ENCODE assay signal across 8 cellular contexts in genomic region chr17:79010304-79010646, GRCh38. TPM values are rescaled to one million over a fixed set of nuclear protein-coding genes. Genes with fewer than 3 reads are reported as not detected.
DNase-seq lines count a peak whose midpoint lies in the region; ATAC-seq and TF ChIP-seq lines count a peak whose summit lies in the region.

No MANE protein-coding gene starts in this region.

- no peaks in the 10 kb centered on the region for H3K9me2 ChIP-seq in Loucy (replicated peaks; ENCODE audit: low read depth, low read length)

- peak overlapping the region; percentile 96 for H3K9ac ChIP-seq in Loucy (ENCODE audit: low read depth, low read length, poor library complexity, severe bottlenecking)

- TF ChIP-seq CTCF in AG04450 (IDR thresholded peaks at IDR 0.05; ENCODE audit: low read depth, low read length), result no peak
- TF ChIP-seq CTCF in Loucy (conservative IDR thresholded peaks at IDR 0.05; ENCODE audit: low read length), result no peak
- no peak for TF ChIP-seq CTCF in dorsolateral prefrontal cortex (IDR thresholded peaks at IDR 0.05 in 54 of 56, conservative IDR thresholded peaks at IDR 0.05 in 2 of 56; ENCODE audit: low read depth in 1 of 56, partially characterized antibody in 56 of 56)

- ATAC-seq in naive thymus-derived CD8-positive, alpha-beta T cell, result no peak
- no peak for ATAC-seq in GM18870 (IDR thresholded peaks at IDR 0.05; ENCODE audit: unreplicated experiment)
- ATAC-seq in HG03565 (IDR thresholded peaks at IDR 0.05; ENCODE audit: unreplicated experiment), result no peak

- H3K36me3 ChIP-seq in Loucy (ENCODE audit: insufficient read depth, low read length), result no peaks in the 10 kb centered on the region

- CTCF ChIA-PET in AG04450 (lab: Charles Lee), result interaction anchor here (0.9 kb wide), 1 partner anchor 17 kb away, joined by 3 read pairs; no protein-coding TSS in a partner anchor

- H3K36me3 Mint-ChIP-seq in naive thymus-derived CD8-positive, alpha-beta T cell, result no peaks in the 10 kb centered on the region

- H3K4me3 Mint-ChIP-seq in naive thymus-derived CD8-positive, alpha-beta T cell, result peak overlapping the region; percentile 88 to 96 (median 92)

- peak overlapping the region; percentile 66 for H3K4me3 ChIP-seq in AG04450 (ENCODE audit: low read depth, low read length)
- peak overlapping the region; percentile 95 for H3K4me3 ChIP-seq in Loucy (ENCODE audit: low read length, poor library complexity, severe bottlenecking)
- H3K4me3 ChIP-seq in dorsolateral prefrontal cortex, result peak overlapping the region; percentile 52 to 99 (median 81)

- H3K4me1 ChIP-seq in Loucy (ENCODE audit: insufficient read depth, low read length, poor library complexity, severe bottlenecking), result peaks cover 40% of the 10 kb centered on the region

- H3K4me2 ChIP-seq in Loucy (ENCODE audit: low read depth, low read length, poor library complexity, severe bottlenecking), result peak overlapping the region; percentile 79

- peaks cover 30 to 51% (median 48%) of the 10 kb centered on the region in 4 donors for H3K4me1 Mint-ChIP-seq in naive thymus-derived CD8-positive, alpha-beta T cell

- intact Hi-C loops in dorsolateral prefrontal cortex (cut with DNase I), result loop anchor here in 1 of 2 donors (5.0 kb wide), 1 partner anchor 62 kb away; the partner anchor contains the start of gene ENGASE

- H3K27me3 Mint-ChIP-seq in naive thymus-derived CD8-positive, alpha-beta T cell, result peaks cover 0 to 3% (median 0%) of the 10 kb centered on the region in 5 donors

- H3K27ac ChIP-seq in AG04450 (ENCODE audit: low read depth, low read length), result peak overlapping the region; percentile 21
- peak overlapping the region in 58 of 59 donors; percentile 72 to 98 (median 93) for H3K27ac ChIP-seq in dorsolateral prefrontal cortex

- POLR2A ChIA-PET in AG04450 (lab: Yijun Ruan, JAX), result no interaction called here
- POLR2A ChIA-PET in naive thymus-derived CD8-positive, alpha-beta T cell (lab: Charles Lee), result interaction anchor here (0.5 to 1.7 kb wide), 5 partner anchors 9 to 878 kb away, joined by 3 to 4 read pairs (median 4); partner anchors contain the start of gene ENGASE

- DNase-seq in AG04450 (ENCODE audit: low read depth, low spot score) (no peak), dorsolateral prefrontal cortex (peak in 2 of 10 donors; percentile 36 to 38), NCI-H446 treated with DMSO at 0.1 percent for 48 hours (lab: John Stamatoyannopoulos, UW) (no peak)
- no peak for DNase-seq in naive thymus-derived CD8-positive, alpha-beta T cell
- no peak for DNase-seq in activated CD4-positive, CD25-positive, alpha-beta regulatory T cell treated with anti-CD3 and anti-CD28 coated beads, Interleukin-2, amount 50 U/mL, for 72 hours

- no peaks in the 10 kb centered on the region; the same call in 1 of the 2 replicates for H3K9me3 ChIP-seq in AG04450 (ENCODE audit: control insufficient read depth, insufficient read depth, low read length)
- H3K9me3 ChIP-seq in Loucy (ENCODE audit: insufficient read depth, low read depth, low read length), result no peaks in the 10 kb centered on the region

- peaks cover 28% of the 10 kb centered on the region for H4K20me1 ChIP-seq in Loucy (ENCODE audit: insufficient read depth, low read length, poor library complexity, severe bottlenecking)

- peak overlapping the region; percentile 98 for H2AFZ ChIP-seq in Loucy (ENCODE audit: low read length)

- peaks cover 43% of the 10 kb centered on the region for H3K79me2 ChIP-seq in Loucy (ENCODE audit: insufficient read depth, low read length)

- H3K9me3 Mint-ChIP-seq in naive thymus-derived CD8-positive, alpha-beta T cell, result peaks cover 0 to 6% (median 0%) of the 10 kb centered on the region in 9 donors

- H3K27me3 ChIP-seq in AG04450 (ENCODE audit: control insufficient read depth, insufficient read depth, low read length), result no peaks in the 10 kb centered on the region
- H3K27me3 ChIP-seq in Loucy (ENCODE audit: insufficient read depth, low read length, poor library complexity, severe bottlenecking), result no peaks in the 10 kb centered on the region
- no peaks in the 10 kb centered on the region for H3K27me3 ChIP-seq in dorsolateral prefrontal cortex

- peak overlapping the region; percentile 92 to 98 (median 96) for H3K27ac Mint-ChIP-seq in naive thymus-derived CD8-positive, alpha-beta T cell

- H3F3A ChIP-seq in Loucy (ENCODE audit: low read depth), result no peaks in the 10 kb centered on the region

RNA-seq across cellular contexts. Expression of gene CANT1, which starts 0.7 kb away (rescaled TPM):
- polyA plus RNA-seq in AG04450 (2011; rRNA removed), result 61.6 and 65.5 TPM in 2 replicates
- 50.0 and 51.1 TPM in 2 replicates for polyA minus RNA-seq in AG04450 (2011; rRNA and poly(A)+ RNA removed)
- total RNA-seq in dorsolateral prefrontal cortex, result 10 to 100 TPM; 20.0 to 55.3 (median 29.7) TPM
- total RNA-seq in naive thymus-derived CD8-positive, alpha-beta T cell, result 10 to 100 TPM; 30.5 to 34.6 TPM
- 1 to 10 TPM; 6.1 to 9.4 (median 6.2) TPM for polyA plus RNA-seq in naive thymus-derived CD8-positive, alpha-beta T cell

RNA-seq across cellular contexts. Expression of gene C1QTNF1, which starts 13.7 kb away (rescaled TPM):
- 15.4 and 23.4 TPM in 2 replicates for polyA plus RNA-seq in AG04450 (2011; rRNA removed)
- polyA minus RNA-seq in AG04450 (2011; rRNA and poly(A)+ RNA removed), result 11.5 and 22.3 TPM in 2 replicates
- 10 to 100 TPM in 66 of 120 experiments, 1 to 10 TPM in 54; 3.2 to 50.9 (median 10.8) TPM for total RNA-seq in dorsolateral prefrontal cortex
- not detected for total RNA-seq in naive thymus-derived CD8-positive, alpha-beta T cell
- polyA plus RNA-seq in naive thymus-derived CD8-positive, alpha-beta T cell, result not detected

RNA-seq across cellular contexts. Expression of gene LGALS3BP, which starts 30.6 kb away (rescaled TPM):
- 126 and 171 TPM in 2 replicates for polyA plus RNA-seq in AG04450 (2011; rRNA removed)
- 53.5 and 76.3 TPM in 2 replicates for polyA minus RNA-seq in AG04450 (2011; rRNA and poly(A)+ RNA removed)
- total RNA-seq in dorsolateral prefrontal cortex, result 100 to 1,000 TPM in 25 of 120 experiments, 10 to 100 TPM in 95; 31.2 to 256 (median 75.8) TPM
- total RNA-seq in naive thymus-derived CD8-positive, alpha-beta T cell, result 10 to 100 TPM; 50.5 to 54.4 TPM
- 10 to 100 TPM; 51.5 to 90.6 (median 88.6) TPM for polyA plus RNA-seq in naive thymus-derived CD8-positive, alpha-beta T cell
